Comparison of ENCODE assay signal across 8 cellular contexts in genomic region chr16:19071811-19072777, GRCh38. TPM values are rescaled to one million over a fixed set of nuclear protein-coding genes. Genes with fewer than 3 reads are reported as not detected.
DNase-seq lines count a peak whose midpoint lies in the region; ATAC-seq and TF ChIP-seq lines count a peak whose summit lies in the region.

No MANE protein-coding gene starts in this region.

- H3K9me3 ChIP-seq in BE2C (no peaks in the 10 kb centered on the region), HAP-1 (no peaks in the 10 kb centered on the region), adipocyte (ENCODE audit: control insufficient read depth, low read length) (no peaks in the 10 kb centered on the region), right atrium auricular region (no peaks in the 10 kb centered on the region), smooth muscle cell (replicated peaks; ENCODE audit: low read depth) (no peaks in the 10 kb centered on the region)

- H3K4me2 ChIP-seq in smooth muscle cell = no peak overlapping the region

- no peak overlapping the region for H2AFZ ChIP-seq in smooth muscle cell (ENCODE audit: low read depth)

- H3K9ac ChIP-seq in adipocyte (ENCODE audit: low read length) = no peak overlapping the region
- no peak overlapping the region for H3K9ac ChIP-seq in smooth muscle cell (ENCODE audit: low read depth)

- WGBS in smooth muscle cell (ENCODE audit: low lambda C conversion rate) = 84% methylated on average over 21 of the region's 21 CpGs

- H3K79me2 ChIP-seq in smooth muscle cell (ENCODE audit: low read depth) = no peaks in the 10 kb centered on the region

- H3K4me1 ChIP-seq in BE2C = no peaks in the 10 kb centered on the region
- peaks cover 6% of the 10 kb centered on the region for H3K4me1 ChIP-seq in HAP-1
- peaks cover 12% of the 10 kb centered on the region for H3K4me1 ChIP-seq in adipocyte (ENCODE audit: control insufficient read depth, insufficient read depth, low read length)
- H3K4me1 ChIP-seq in right atrium auricular region = peaks cover 0 to 12% of the 10 kb centered on the region in 2 donors
- no peaks in the 10 kb centered on the region for H3K4me1 ChIP-seq in smooth muscle cell (ENCODE audit: low read depth)

- H3K27ac ChIP-seq in right atrium auricular region (no peak overlapping the region), smooth muscle cell (ENCODE audit: low read depth) (no peak overlapping the region)

- H3K27me3 ChIP-seq in BE2C (no peaks in the 10 kb centered on the region), HAP-1 (ENCODE audit: low read depth) (no peaks in the 10 kb centered on the region), adipocyte (replicated peaks; ENCODE audit: control insufficient read depth, insufficient read depth, low read length) (no peaks in the 10 kb centered on the region), right atrium auricular region (no peaks in the 10 kb centered on the region), smooth muscle cell (ENCODE audit: low read depth) (no peaks in the 10 kb centered on the region)

- H3K4me3 ChIP-seq in BE2C (ENCODE audit: low read depth, low read length) = no peak overlapping the region
- no peak overlapping the region for H3K4me3 ChIP-seq in HAP-1
- no peak overlapping the region for H3K4me3 ChIP-seq in adipocyte (ENCODE audit: low read length)
- H3K4me3 ChIP-seq in right atrium auricular region = no peak overlapping the region
- no peak overlapping the region for H3K4me3 ChIP-seq in smooth muscle cell

- no peaks in the 10 kb centered on the region for H3F3A ChIP-seq in smooth muscle cell (ENCODE audit: low read depth)

- peaks cover 19% of the 10 kb centered on the region; the same call in 1 of the 2 replicates for H3K36me3 ChIP-seq in BE2C
- H3K36me3 ChIP-seq in HAP-1 (replicated peaks) = peaks cover 38% of the 10 kb centered on the region
- peaks cover 34% of the 10 kb centered on the region for H3K36me3 ChIP-seq in adipocyte (ENCODE audit: control insufficient read depth, insufficient read depth, low read length, severe bottlenecking)
- H3K36me3 ChIP-seq in right atrium auricular region = peaks cover 21% of the 10 kb centered on the region
- H3K36me3 ChIP-seq in smooth muscle cell (ENCODE audit: low read depth) = no peaks in the 10 kb centered on the region

- DNase-seq in BE2C = peak; percentile 71
- DNase-seq in HAP-1 (ENCODE audit: low spot score in 2 of 2) = peak; percentile 9 to 79
- DNase-seq in RPMI7951 (ENCODE audit: low read depth) = peak; percentile 50
- DNase-seq in adipocyte (ENCODE audit: low read depth) = peak; percentile 79
- DNase-seq in right atrium auricular region (ENCODE audit: low spot score) = no peak
- no peak for DNase-seq in smooth muscle cell (lab: John Stamatoyannopoulos, UW; ENCODE audit: unreplicated experiment)

- no peaks in the 10 kb centered on the region for H4K20me1 ChIP-seq in smooth muscle cell (ENCODE audit: low read depth)

- in situ Hi-C loops in HAP-1 (cut with MboI; ENCODE audit: low sequenced_read_pairs) = loop anchor here (10.0 kb wide), 1 partner anchor 87 kb away; the partner anchor contains the start of gene TMC7

- no peak for ATAC-seq in HG02759 (IDR thresholded peaks at IDR 0.05; ENCODE audit: unreplicated experiment)
- ATAC-seq in GM19397 (IDR thresholded peaks at IDR 0.05; ENCODE audit: unreplicated experiment) = no peak

- TF ChIP-seq CTCF in BE2C (IDR thresholded peaks at IDR 0.05; ENCODE audit: low read depth, low read length) (peak; percentile 82), right atrium auricular region (IDR thresholded peaks at IDR 0.05) (peak; percentile 43 to 73), smooth muscle cell (IDR thresholded peaks at IDR 0.05; ENCODE audit: borderline replicate concordance, insufficient read depth, poor library complexity, severe bottlenecking) (peak; percentile 62)

RNA-seq across cellular contexts. Expression of gene COQ7, which starts 4.7 kb away (rescaled TPM):
- polyA plus RNA-seq in BE2C (2012; ENCODE audit: insufficient read depth, insufficient read length, low read depth) = 32.4 TPM
- 19.8 and 23.0 TPM in 2 replicates for total RNA-seq in RPMI7951 (2014; rRNA removed; shearing (Covaris generic))
- total RNA-seq in right atrium auricular region (10 to 100 TPM; 19.6 to 27.3 TPM), smooth muscle cell (6.6 and 10.5 TPM in 2 replicates)
- polyA plus RNA-seq in smooth muscle cell = 10.1 and 11.4 TPM in 2 replicates

RNA-seq across cellular contexts. Expression of gene ITPRIPL2, which starts 41.7 kb away (rescaled TPM):
- polyA plus RNA-seq in BE2C (2012; ENCODE audit: insufficient read depth, insufficient read length, low read depth) = 1.4 TPM
- 14.5 and 15.9 TPM in 2 replicates for total RNA-seq in RPMI7951 (2014; rRNA removed; shearing (Covaris generic))
- total RNA-seq in right atrium auricular region (10 to 100 TPM; 17.5 to 40.2 TPM), smooth muscle cell (26.4 and 27.5 TPM in 2 replicates)
- 16.4 and 19.4 TPM in 2 replicates for polyA plus RNA-seq in smooth muscle cell

Comparison
In these comparisons a context has a peak if more than half of its experiments do, and no peak if none do; other contexts are left out.
1. DNase-seq: peak in BE2C (single experiment), HAP-1 (2 of 2), RPMI7951 (single experiment) and adipocyte (single experiment); none in right atrium auricular region (single experiment) and smooth muscle cell (single experiment).
2. Peak in every context shown above with its lines, with median percentiles within 50 percentile points of each other: CTCF ChIP-seq.